In genomic region chr14:106508216-106508615, GRCh38 we compare ENCODE assay signal across 19 cellular contexts.
DNase-seq lines count a peak whose midpoint lies in the region; ATAC-seq and TF ChIP-seq lines count a peak whose summit lies in the region.
"Had no signal": no experiment of that assay in that cellular context is flagged by ENCODE, and none has a peak within 500 bp of the region (broad histone marks: within the 10 kb centered on the region; RNA-seq: fewer than 3 reads in every experiment).

No MANE protein-coding gene starts in this region.

- intact Hi-C loops in natural killer cell (cut with micrococcal nuclease) (loop anchor here (10.0 kb wide), 2 partner anchors 227 to 323 kb away; no protein-coding TSS in a partner anchor), Right ventricle myocardium superior (cut with DNase I) (no loop called here)

- H3K36me3 Mint-ChIP-seq in activated T-cell treated with anti-CD3 and anti-CD28 coated beads, Interleukin-2, amount 50 U/mL, for 24 hours (ENCODE audit: low read depth), result no peaks in the 10 kb centered on the region
- no peaks in the 10 kb centered on the region for H3K36me3 Mint-ChIP-seq in activated T-cell treated with anti-CD3 and anti-CD28 coated beads, Interleukin-2, amount 50 U/mL, for 4 hours (ENCODE audit: insufficient read depth)
- H3K36me3 Mint-ChIP-seq in T-cell (no peaks in the 10 kb centered on the region), natural killer cell (no peaks in the 10 kb centered on the region)
- H3K36me3 Mint-ChIP-seq: CD14-positive monocyte had no signal

- H3K4me3 Mint-ChIP-seq in activated T-cell treated with anti-CD3 and anti-CD28 coated beads, Interleukin-2, amount 50 U/mL, for 24 hours, result no peak overlapping the region
- no peak overlapping the region for H3K4me3 Mint-ChIP-seq in activated T-cell treated with anti-CD3 and anti-CD28 coated beads, Interleukin-2, amount 50 U/mL, for 4 hours
- peak overlapping the region; percentile 5 to 69 (median 67) for H3K4me3 Mint-ChIP-seq in T-cell
- peak overlapping the region; percentile 89 for H3K4me3 Mint-ChIP-seq in natural killer cell
- H3K4me3 Mint-ChIP-seq: activated B cell treated with CpG ODN at 0.5 μM for 24 hours, CD14-positive monocyte had no signal

- H3K4me1 Mint-ChIP-seq in activated T-cell treated with anti-CD3 and anti-CD28 coated beads, Interleukin-2, amount 50 U/mL, for 24 hours (ENCODE audit: low read depth), result peaks cover 82% of the 10 kb centered on the region
- peaks cover 81% of the 10 kb centered on the region for H3K4me1 Mint-ChIP-seq in activated T-cell treated with anti-CD3 and anti-CD28 coated beads, Interleukin-2, amount 50 U/mL, for 4 hours (ENCODE audit: low read depth)
- H3K4me1 Mint-ChIP-seq in T-cell (peaks cover 76 to 90% (median 77%) of the 10 kb centered on the region in 3 donors), natural killer cell (peaks cover 94% of the 10 kb centered on the region in 2 donors)

- POLR2A ChIA-PET in T-cell (lab: Charles Lee), result no interaction called here

- no peaks in the 10 kb centered on the region for H3K9me3 Mint-ChIP-seq in activated T-cell treated with anti-CD3 and anti-CD28 coated beads, Interleukin-2, amount 50 U/mL, for 24 hours
- no peaks in the 10 kb centered on the region for H3K9me3 Mint-ChIP-seq in activated T-cell treated with anti-CD3 and anti-CD28 coated beads, Interleukin-2, amount 50 U/mL, for 4 hours
- H3K9me3 Mint-ChIP-seq in T-cell, result no peaks in the 10 kb centered on the region
- no peaks in the 10 kb centered on the region for H3K9me3 Mint-ChIP-seq in natural killer cell
- H3K9me3 Mint-ChIP-seq: activated B cell treated with CpG ODN at 0.5 μM for 24 hours, CD14-positive monocyte had no signal

- peak overlapping the region; percentile 1 for H3K27ac Mint-ChIP-seq in activated T-cell treated with anti-CD3 and anti-CD28 coated beads, Interleukin-2, amount 50 U/mL, for 24 hours
- H3K27ac Mint-ChIP-seq in T-cell (peak overlapping the region; percentile 92 to 97), natural killer cell (peak overlapping the region; percentile 87 to 90)
- H3K27ac Mint-ChIP-seq: activated B cell treated with CpG ODN at 0.5 μM for 24 hours, CD14-positive monocyte had no signal

- no peak for ATAC-seq in activated T-cell treated with anti-CD3 and anti-CD28 coated beads, Interleukin-2, amount 50 U/mL, for 4 hours
- ATAC-seq in T-cell (replicated peaks in 1 of 4), result no peak
- no peak for ATAC-seq in natural killer cell
- no peak for ATAC-seq in Right ventricle myocardium superior (ENCODE audit: poor library complexity)
- ATAC-seq: body of pancreas, heart right ventricle had no signal

- TF ChIP-seq CTCF in GM12873 (IDR thresholded peaks at IDR 0.05; ENCODE audit: insufficient read depth, low read depth, low read length, missing control alignments) (peak; percentile 20), natural killer cell (IDR thresholded peaks at IDR 0.05) (peak; percentile 19)

- no peaks in the 10 kb centered on the region for H3K27me3 Mint-ChIP-seq in activated T-cell treated with anti-CD3 and anti-CD28 coated beads, Interleukin-2, amount 50 U/mL, for 24 hours
- H3K27me3 Mint-ChIP-seq in activated T-cell treated with anti-CD3 and anti-CD28 coated beads, Interleukin-2, amount 50 U/mL, for 4 hours (ENCODE audit: low read depth), result no peaks in the 10 kb centered on the region
- H3K27me3 Mint-ChIP-seq in T-cell, result no peaks in the 10 kb centered on the region
- H3K27me3 Mint-ChIP-seq in natural killer cell (ENCODE audit: low read depth in 2 of 2), result no peaks in the 10 kb centered on the region

- no peak for DNase-seq in activated T-cell treated with anti-CD3 and anti-CD28 coated beads, Interleukin-2, amount 50 U/mL, for 24 hours
- DNase-seq in activated T-cell treated with anti-CD3 and anti-CD28 coated beads, Interleukin-2, amount 50 U/mL, for 4 hours, result no peak
- DNase-seq in T-cell (no peak), natural killer cell (no peak), OCI-M1 (lab: John Stamatoyannopoulos, UW) (no peak), activated gamma-delta T cell (lab: John Stamatoyannopoulos, UW) (no peak), Right ventricle myocardium superior (no peak)
- DNase-seq: ACHN; activated B cell treated with CpG ODN at 0.5 μM for 24 hours; activated naive CD4-positive, alpha-beta T cell treated with Interleukin-2 at 50 U/mL for 16 hours; body of pancreas; DMS53; heart right ventricle; left ventricle myocardium superior; NCI-H1048; NCI-H2029 treated with DMSO at 0.1 percent for 48 hours; NCI-H446 treated with DMSO at 0.1 percent for 48 hours had no signal

- CTCF ChIA-PET in T-cell (lab: Charles Lee), result interaction anchor here (0.7 to 2.2 kb wide), 11 partner anchors 11 to 91 kb away, joined by 3 to 6 read pairs (median 4); no protein-coding TSS in a partner anchor

Comparison
In these comparisons a context has a peak if more than half of its experiments do, and no peak if none do; other contexts are left out.
1. H3K27ac Mint-ChIP-seq: peak in every context shown above with its lines; median percentile 94 in T-cell; 88 in natural killer cell; 1 in activated T-cell treated with anti-CD3 and anti-CD28 coated beads, Interleukin-2, amount 50 U/mL, for 24 hours.
2. H3K4me3 Mint-ChIP-seq: peak in T-cell (3 of 3) and natural killer cell (single experiment); none in activated T-cell treated with anti-CD3 and anti-CD28 coated beads, Interleukin-2, amount 50 U/mL, for 24 hours (single experiment) and activated T-cell treated with anti-CD3 and anti-CD28 coated beads, Interleukin-2, amount 50 U/mL, for 4 hours (single experiment).